8 cellular contexts compared by ENCODE assay signal in the genomic region with DNA sequence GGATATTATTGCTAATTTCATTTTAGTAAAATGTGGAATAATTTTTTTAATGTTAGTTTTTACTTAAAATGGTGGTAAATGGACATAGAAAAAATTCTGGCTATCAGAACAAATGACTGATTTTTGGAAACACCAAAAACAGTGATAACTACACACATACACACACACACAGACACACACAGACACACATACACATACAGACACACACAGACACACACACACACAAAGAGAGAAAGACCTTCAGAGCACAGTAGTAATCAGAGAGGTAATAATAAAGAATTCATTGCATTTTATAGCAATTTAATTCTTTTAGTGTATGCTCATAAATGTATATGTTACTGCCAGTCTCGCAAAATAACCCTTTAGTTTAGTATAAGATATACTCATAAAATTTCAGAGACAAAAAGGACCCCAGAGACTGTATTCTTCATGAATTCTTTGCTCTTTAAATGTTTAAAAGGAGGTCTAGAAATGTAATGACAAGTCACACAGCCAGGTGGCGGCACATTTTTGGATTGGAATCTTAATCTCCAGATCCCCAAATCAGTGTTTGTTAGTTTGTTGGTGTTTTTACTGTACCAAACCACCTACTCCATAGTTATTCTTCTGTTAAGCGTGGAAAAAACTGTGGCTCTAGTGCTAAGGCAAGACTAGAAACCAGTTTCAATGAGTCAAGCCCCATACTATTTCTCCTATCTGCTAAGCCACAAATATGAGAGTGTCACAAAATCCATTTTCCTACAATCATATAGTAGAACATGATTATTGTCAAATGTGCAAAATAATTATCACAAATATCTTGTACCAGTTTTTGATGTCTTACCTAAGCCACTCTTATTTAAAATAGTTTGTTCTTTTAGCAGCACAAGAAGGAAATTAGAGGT.
DNase-seq lines count a peak whose midpoint lies in the region; TF ChIP-seq lines count a peak whose summit lies in the region.

No MANE protein-coding gene starts in this region.

- H3K4me1 ChIP-seq in stomach, result no peaks in the 10 kb centered on the region

- peak; percentile 39 for DNase-seq in D341Med (ENCODE audit: low spot score)
- peak; percentile 22 for DNase-seq in H4 (ENCODE audit: low spot score)
- DNase-seq in OCI-M1 (lab: John Stamatoyannopoulos, UW), result peak; percentile 83
- DNase-seq in fibroblast of peridontal ligament (ENCODE audit: extremely low read depth), result peak; percentile 56
- peak; percentile 26 for DNase-seq in stomach
- no peak for DNase-seq in globus pallidus (ENCODE audit: low spot score)
- no peak for DNase-seq in NCI-H2171 (lab: John Stamatoyannopoulos, UW)
- no peak for DNase-seq in DMS79 (lab: John Stamatoyannopoulos, UW)

- H3K4me3 ChIP-seq in stomach, result no peak overlapping the region

- peak in 4 of 7 experiments; percentile 14 to 42 (median 26) for TF ChIP-seq CTCF in stomach (IDR thresholded peaks at IDR 0.05)

- intact Hi-C loops in stomach (cut with DNase I; ENCODE audit: low total_unique reads), result no loop called here

- H3K9me3 ChIP-seq in stomach, result no peaks in the 10 kb centered on the region

- WGBS in stomach, 5 donors, result 50 to 74% (median 61%) methylated on average over 3 of the region's 3 CpGs

- TF ChIP-seq POLR2A in stomach (IDR thresholded peaks at IDR 0.05), result no peak

- no peaks in the 10 kb centered on the region for H3K36me3 ChIP-seq in stomach

- H3K27ac ChIP-seq in stomach, result no peak overlapping the region

- no peaks in the 10 kb centered on the region for H3K27me3 ChIP-seq in stomach

- no peak for TF ChIP-seq EP300 in stomach (IDR thresholded peaks at IDR 0.05)

Comparison
In these comparisons a context has a peak if more than half of its experiments do, and no peak if none do; other contexts are left out.
1. DNase-seq: peak in D341Med (single experiment), H4 (single experiment), OCI-M1 (single experiment), fibroblast of peridontal ligament (single experiment) and stomach (single experiment); none in globus pallidus (single experiment), NCI-H2171 (single experiment) and DMS79 (single experiment).